Comparison of ENCODE assay signal across 20 cellular contexts in genomic region chr7:12882710-12883109, GRCh38.
DNase-seq lines count a peak whose midpoint lies in the region; ATAC-seq, FAIRE-seq and TF ChIP-seq lines count a peak whose summit lies in the region.
"Had no signal": no experiment of that assay in that cellular context is flagged by ENCODE, and none has a peak within 500 bp of the region (broad histone marks: within the 10 kb centered on the region; RNA-seq: fewer than 3 reads in every experiment).

No MANE protein-coding gene starts in this region.

- no peak for TF ChIP-seq RAD21 in HCT116 (IDR thresholded peaks at IDR 0.05; ENCODE audit: low read depth)
- TF ChIP-seq RAD21 in H1 (IDR thresholded peaks at IDR 0.05 in 1 of 2, conservative IDR thresholded peaks at IDR 0.05 in 1 of 2; ENCODE audit: low read depth in 2 of 2, low read length in 2 of 2) = no peak

- H3K23ac ChIP-seq in H1 (ENCODE audit: insufficient read length) = no peak overlapping the region

- no peak for TF ChIP-seq CTCF in HCT116 (IDR thresholded peaks at IDR 0.05 in 2 of 3, conservative IDR thresholded peaks at IDR 0.05 in 1 of 3; ENCODE audit: borderline replicate concordance in 1 of 3, insufficient read depth in 1 of 3, low read depth in 2 of 3, low read length in 2 of 3)
- no peak for TF ChIP-seq CTCF in H1 (IDR thresholded peaks at IDR 0.05; ENCODE audit: control extremely low read depth in 1 of 3, insufficient read depth in 1 of 3, low read depth in 1 of 3, low read length in 3 of 3)
- no peak for TF ChIP-seq CTCF in thyroid gland (IDR thresholded peaks at IDR 0.05)

- H3K9me2 ChIP-seq in GM23248 (ENCODE audit: insufficient read depth) (no peaks in the 10 kb centered on the region), HCT116 (ENCODE audit: insufficient read depth) (no peaks in the 10 kb centered on the region)

- no peak for FAIRE-seq in H1 (lab: Jason Lieb, UNC)
- FAIRE-seq: A204.1, G401.6, GM12892 had no signal

- H3K4me2 ChIP-seq in GM23248 (ENCODE audit: unreplicated experiment) = no peak overlapping the region
- H3K4me2 ChIP-seq in HCT116 (ENCODE audit: low read length) = no peak overlapping the region
- no peak overlapping the region for H3K4me2 ChIP-seq in H1 (ENCODE audit: insufficient read depth in 1 of 2, low read depth in 2 of 2, low read length in 2 of 2)
- H3K4me2 ChIP-seq: BLaER1 had no signal

- intact Hi-C loops in HCT116 (cut with micrococcal nuclease) = no loop called here
- intact Hi-C loops in thyroid gland (cut with DNase I) = no loop called here
- intact Hi-C loops in Right ventricle myocardium superior (cut with DNase I) = no loop called here

- H3K4me1 ChIP-seq in GM23248 (ENCODE audit: insufficient read depth) (peaks cover 21% of the 10 kb centered on the region), HCT116 (ENCODE audit: control insufficient read depth in 1 of 2, insufficient read depth in 2 of 2, low read length in 2 of 2) (peaks cover 6 to 14% of the 10 kb centered on the region in 2 experiments), H1 (replicated peaks in 1 of 4; ENCODE audit: control insufficient read depth in 3 of 4, insufficient read depth in 4 of 4, low read length in 3 of 4) (no peaks in the 10 kb centered on the region), thyroid gland (no peaks in the 10 kb centered on the region)
- H3K4me1 ChIP-seq: BLaER1, Caco-2 had no signal

- H4K20me1 ChIP-seq in GM23248 (ENCODE audit: insufficient read depth) (no peaks in the 10 kb centered on the region), HCT116 (ENCODE audit: insufficient read depth) (no peaks in the 10 kb centered on the region), H1 (replicated peaks in 1 of 2; ENCODE audit: control insufficient read depth in 1 of 2, insufficient read depth in 2 of 2, low read length in 2 of 2) (no peaks in the 10 kb centered on the region)
- H4K20me1 ChIP-seq: BLaER1 had no signal

- WGBS in GM23248 (ENCODE audit: low coverage in 1 of 2, low lambda C conversion rate in 2 of 2, missing lambda C conversion rate in 2 of 2), 2 experiments = 93 to 96% methylated on average over 1 of the region's 1 CpG
- WGBS in H1 (ENCODE audit: extremely low coverage in 1 of 2, insufficient coverage in 1 of 2, insufficient read length in 1 of 2, insufficient replicate concordance in 2 of 2, low coverage in 1 of 2, low lambda C conversion rate in 2 of 2, missing lambda C conversion rate in 1 of 2), 2 experiments = 89% methylated on average over 1 of the region's 1 CpG; no CpG with 5 or more reads in 1 of the 2 experiments
- 66 to 75% methylated on average over 1 of the region's 1 CpG for WGBS in thyroid gland, 2 donors

- no peak overlapping the region for H2BK15ac ChIP-seq in H1 (ENCODE audit: low read length)

- no peaks in the 10 kb centered on the region for H3K79me2 ChIP-seq in GM23248 (ENCODE audit: insufficient read depth)
- no peaks in the 10 kb centered on the region for H3K79me2 ChIP-seq in HCT116 (ENCODE audit: insufficient read depth, low read length)
- no peaks in the 10 kb centered on the region for H3K79me2 ChIP-seq in H1 (ENCODE audit: control insufficient read depth in 1 of 2, insufficient read depth in 2 of 2, low read length in 2 of 2)

- no peak overlapping the region for H4K91ac ChIP-seq in H1 (replicated peaks; ENCODE audit: insufficient read length, low read length)

- H3K27ac ChIP-seq in GM23248 = no peak overlapping the region
- no peak overlapping the region for H3K27ac ChIP-seq in HCT116 (ENCODE audit: low read depth, low read length)
- no peak overlapping the region for H3K27ac ChIP-seq in H1 (ENCODE audit: low read depth, low read length)
- no peak overlapping the region for H3K27ac ChIP-seq in thyroid gland
- H3K27ac ChIP-seq: 22Rv1, BLaER1, C4-2B had no signal

- H3K27me3 ChIP-seq in GM23248 (replicated peaks; ENCODE audit: insufficient read depth) (no peaks in the 10 kb centered on the region), HCT116 (ENCODE audit: insufficient read depth, low read length) (no peaks in the 10 kb centered on the region), H1 (replicated peaks in 1 of 4; ENCODE audit: control insufficient read depth in 3 of 4, extremely low read depth in 1 of 4, insufficient read depth in 3 of 4, low read length in 3 of 4) (no peaks in the 10 kb centered on the region), thyroid gland (no peaks in the 10 kb centered on the region)
- H3K27me3 ChIP-seq: BLaER1 had no signal

- no peak for DNase-seq in GM23248
- no peak for DNase-seq in HCT116 (ENCODE audit: low read depth, low spot score)
- no peak for DNase-seq in H1 (ENCODE audit: low read depth in 1 of 2, low spot score in 2 of 2)
- DNase-seq in thyroid gland = no peak
- no peak for DNase-seq in NOMO-1 treated with dmso at 0.1 percent for 144 hours (lab: John Stamatoyannopoulos, UW; ENCODE audit: unreplicated experiment)
- no peak for DNase-seq in Right ventricle myocardium superior
- DNase-seq: Caco-2; CD4-positive, CD25-positive, alpha-beta regulatory T cell; CD8-positive, alpha-beta T cell; DMS153; DND-41; GOT3; H9; HFFc6 had no signal

- no peak overlapping the region for H2BK120ac ChIP-seq in H1 (replicated peaks; ENCODE audit: low read depth, low read length)

- no peak overlapping the region for H3K14ac ChIP-seq in H1 (ENCODE audit: insufficient read length)

- no peaks in the 10 kb centered on the region for H3K36me3 ChIP-seq in GM23248 (ENCODE audit: low read depth)
- no peaks in the 10 kb centered on the region for H3K36me3 ChIP-seq in HCT116 (ENCODE audit: control insufficient read depth in 1 of 2, insufficient read depth in 2 of 2, low read length in 2 of 2)
- H3K36me3 ChIP-seq in H1 (ENCODE audit: control insufficient read depth in 2 of 4, insufficient read depth in 4 of 4, low read length in 3 of 4) = no peaks in the 10 kb centered on the region
- H3K36me3 ChIP-seq in thyroid gland = no peaks in the 10 kb centered on the region
- H3K36me3 ChIP-seq: BLaER1 had no signal

- H3K9ac ChIP-seq in GM23248 (no peak overlapping the region), HCT116 (ENCODE audit: low read length) (no peak overlapping the region), H1 (replicated peaks in 1 of 4; ENCODE audit: extremely low read depth in 1 of 4, low read depth in 3 of 4, low read length in 3 of 4) (no peak overlapping the region)
- H3K9ac ChIP-seq: BLaER1 had no signal

- H3F3A ChIP-seq in GM23248 (ENCODE audit: insufficient read depth) = peaks cover 13% of the 10 kb centered on the region

- no peak overlapping the region for H2BK12ac ChIP-seq in H1 (ENCODE audit: low read depth, low read length)

- H3K56ac ChIP-seq in H1 (replicated peaks; ENCODE audit: insufficient read length, low read depth, low read length) = no peak overlapping the region

- in situ Hi-C loops in GM23248 (cut with MboI) = no loop called here

- TF ChIP-seq EP300 in H1 (IDR thresholded peaks at IDR 0.05; ENCODE audit: borderline replicate concordance in 1 of 2, low read depth in 2 of 2, low read length in 2 of 2) = no peak

- no TSS peak for BruUV-seq in HCT116 (replicated peaks; lab: Mats Ljungman, UMichigan)

- H3K4ac ChIP-seq in H1 (replicated peaks; ENCODE audit: insufficient read length, low read depth, low read length) = no peak overlapping the region

- CTCF ChIA-PET in HCT116 (lab: Charles Lee) (no interaction called here), H1 (lab: Charles Lee; ENCODE audit: partially characterized antibody) (interaction anchor here (0.9 to 1.3 kb wide), 3 partner anchors 11 to 232 kb away, joined by 3 read pairs; no protein-coding TSS in a partner anchor)

- no peak overlapping the region for H2BK5ac ChIP-seq in H1 (ENCODE audit: low read depth, low read length)

- H3K79me1 ChIP-seq in H1 (ENCODE audit: low read depth, low read length) = no peaks in the 10 kb centered on the region

- no peak overlapping the region for H4K8ac ChIP-seq in H1 (ENCODE audit: extremely low read depth, insufficient read depth, low read length)

- H2BK20ac ChIP-seq in H1 (ENCODE audit: low read length) = no peak overlapping the region

- 0 out of 2 replicates have a peak overlapping the region, but pooled peaks have one; percentile 10 for H2AFZ ChIP-seq in GM23248
- peak overlapping the region; percentile 47 for H2AFZ ChIP-seq in HCT116 (ENCODE audit: low read depth, low read length, poor library complexity, severe bottlenecking)
- 0 out of 2 replicates have a peak overlapping the region, but pooled peaks have one; percentile 3 for H2AFZ ChIP-seq in H1 (ENCODE audit: low read length)

- POLR2A ChIA-PET in HCT116 (lab: Charles Lee) (no interaction called here), H1 (lab: Charles Lee; ENCODE audit: partially characterized antibody) (no interaction called here)

- TF ChIP-seq POLR2A in HCT116 (IDR thresholded peaks at IDR 0.05; ENCODE audit: borderline replicate concordance, extremely low read depth, insufficient read depth, insufficient read length) = no peak
- no peak for TF ChIP-seq POLR2A in H1 (IDR thresholded peaks at IDR 0.05; ENCODE audit: control extremely low read depth in 1 of 2, low read depth in 2 of 2, low read length in 2 of 2)
- no peak for TF ChIP-seq POLR2A in thyroid gland (IDR thresholded peaks at IDR 0.05)

- no peak overlapping the region for H3K18ac ChIP-seq in H1 (ENCODE audit: extremely low read depth, low read length)

- H4K5ac ChIP-seq in H1 (ENCODE audit: insufficient read length, low read depth, low read length) = no peak overlapping the region

- RAD21 ChIA-PET in HCT116 (lab: Charles Lee; ENCODE audit: low non-redundant PET in 1 of 2, low total read pairs in 2 of 2, uncharacterized antibody in 2 of 2, unreplicated experiment in 2 of 2) = no interaction called here

- ATAC-seq in HCT116 (no peak), Right ventricle myocardium superior (ENCODE audit: poor library complexity) (no peak)
- ATAC-seq: CD8-positive, alpha-beta T cell had no signal

- H3K9me3 ChIP-seq in GM23248 (ENCODE audit: low read depth) = no peaks in the 10 kb centered on the region
- H3K9me3 ChIP-seq in HCT116 (ENCODE audit: control insufficient read depth in 1 of 2, insufficient read depth in 1 of 2, low read depth in 1 of 2, low read length in 2 of 2) = no peaks in the 10 kb centered on the region
- H3K9me3 ChIP-seq in H1 (ENCODE audit: insufficient read depth in 2 of 2, low read depth in 1 of 2, low read length in 1 of 2) = no peaks in the 10 kb centered on the region
- no peaks in the 10 kb centered on the region for H3K9me3 ChIP-seq in thyroid gland
- H3K9me3 ChIP-seq: BLaER1, Caco-2 had no signal

- no peak overlapping the region for H3K4me3 ChIP-seq in GM23248
- H3K4me3 ChIP-seq in HCT116 (replicated peaks in 1 of 2; ENCODE audit: low read depth in 1 of 2, low read length in 2 of 2) = no peak overlapping the region
- H3K4me3 ChIP-seq in H1 (ENCODE audit: extremely low read depth in 1 of 4, insufficient read depth in 2 of 4, low read depth in 3 of 4, low read length in 4 of 4) = no peak overlapping the region
- no peak overlapping the region for H3K4me3 ChIP-seq in thyroid gland (replicated peaks in 1 of 3)
- H3K4me3 ChIP-seq: BLaER1 had no signal

- no peak overlapping the region for H2AK5ac ChIP-seq in H1 (ENCODE audit: low read depth, low read length)

- no peaks in the 10 kb centered on the region for H3K23me2 ChIP-seq in H1 (ENCODE audit: low read depth, low read length)

TF ChIP-seq in HCT116, 20 proteins besides CTCF, POLR2A, EP300 and RAD21 (continues in another document):
- TF ChIP-seq EGR1 (IDR thresholded peaks at IDR 0.05; ENCODE audit: low read depth) (no peak), EZH2 (IDR thresholded peaks at IDR 0.05) (no peak)

TF ChIP-seq in H1, 55 proteins besides CTCF, POLR2A, EP300 and RAD21 (continues in another document):
- TF ChIP-seq HDAC2 (IDR thresholded peaks at IDR 0.05; ENCODE audit: borderline replicate concordance in 1 of 2, low read depth in 2 of 2, low read length in 2 of 2) = no peak
